In genomic region chr11:89235976-89236375, GRCh38 we compare ENCODE assay signal across 39 cellular contexts. TPM values are rescaled to one million over a fixed set of nuclear protein-coding genes. Genes with fewer than 3 reads are reported as not detected.
"Had no signal": no experiment of that assay in that cellular context is flagged by ENCODE, and none has a peak within 500 bp of the region (broad histone marks: within the 10 kb centered on the region; RNA-seq: fewer than 3 reads in every experiment).

No MANE protein-coding gene starts in this region.

- H3K27me3 Mint-ChIP-seq: activated CD4-positive, alpha-beta memory T cell treated with anti-CD3 and anti-CD28 coated beads, Interleukin-2, amount 10 ng/mL, durations not matched to agents 7 days and 5 days; activated CD4-positive, alpha-beta T cell treated with anti-CD3 and anti-CD28 coated beads for 36 hours; activated CD4-positive, alpha-beta T cell treated with anti-CD3 and anti-CD28 coated beads, Interleukin-2, amount 10 ng/mL, durations not matched to agents 24 days and 14 days; activated naive CD8-positive, alpha-beta T cell; activated T-cell treated with anti-CD3 and anti-CD28 coated beads, Interleukin-2, amount 50 U/mL, for 24 hours; activated T-helper 17 cell treated with anti-CD3 and anti-CD28 coated beads, Interleukin-2, amount 50 U/mL, for 72 hours; T-cell had no signal

- H3K9me3 Mint-ChIP-seq: activated CD4-positive, alpha-beta memory T cell treated with anti-CD3 and anti-CD28 coated beads, Interleukin-2, amount 10 ng/mL, durations not matched to agents 7 days and 5 days; activated CD4-positive, alpha-beta T cell treated with anti-CD3 and anti-CD28 coated beads, Interleukin-2, amount 10 ng/mL, durations not matched to agents 24 days and 14 days; activated T-cell treated with anti-CD3 and anti-CD28 coated beads, Interleukin-2, amount 50 U/mL, for 24 hours; activated T-helper 17 cell treated with anti-CD3 and anti-CD28 coated beads, Interleukin-2, amount 50 U/mL, for 72 hours; T-helper 1 cell treated with Interleukin-12 subunit alpha and Interleukin-12 subunit beta and Interleukin-4 antibody, amounts not matched to agents 30 μg/mL and 1 μg/mL, for 36 hours had no signal

- H3K4me3 ChIP-seq: body of pancreas, colonic mucosa, esophagus squamous epithelium, heart left ventricle had no signal

- H3K27me3 ChIP-seq: body of pancreas, colonic mucosa, esophagus squamous epithelium, heart left ventricle had no signal

- H3K4me3 Mint-ChIP-seq: activated CD4-positive, alpha-beta memory T cell treated with anti-CD3 and anti-CD28 coated beads, Interleukin-2, amount 10 ng/mL, durations not matched to agents 7 days and 5 days; activated CD4-positive, alpha-beta T cell treated with anti-CD3 and anti-CD28 coated beads for 36 hours; activated CD4-positive, alpha-beta T cell treated with anti-CD3 and anti-CD28 coated beads, Interleukin-2, amount 10 ng/mL, durations not matched to agents 24 days and 14 days; activated naive CD8-positive, alpha-beta T cell; activated T-cell treated with anti-CD3 and anti-CD28 coated beads, Interleukin-2, amount 50 U/mL, for 24 hours; activated T-cell treated with anti-CD3 and anti-CD28 coated beads, Interleukin-2, amount 50 U/mL, for 72 hours; activated T-helper 17 cell treated with anti-CD3 and anti-CD28 coated beads, Interleukin-2, amount 50 U/mL, for 72 hours; T-cell; T-helper 1 cell treated with Interleukin-12 subunit alpha and Interleukin-12 subunit beta and Interleukin-4 antibody, amounts not matched to agents 30 μg/mL and 1 μg/mL, for 36 hours had no signal

- H3K27ac ChIP-seq: body of pancreas, colonic mucosa, epithelial cell of prostate, esophagus squamous epithelium, heart left ventricle had no signal

- DNase-seq: activated CD4-positive, alpha-beta memory T cell treated with anti-CD3 and anti-CD28 coated beads, Interleukin-2, amount 10 ng/mL, durations not matched to agents 7 days and 5 days; activated CD4-positive, alpha-beta T cell treated with anti-CD3 and anti-CD28 coated beads for 36 hours; activated CD4-positive, alpha-beta T cell treated with anti-CD3 and anti-CD28 coated beads, Interleukin-2, amount 10 ng/mL, durations not matched to agents 24 days and 14 days; activated CD4-positive, CD25-positive, alpha-beta regulatory T cell; activated CD4-positive, CD25-positive, alpha-beta regulatory T cell treated with anti-CD3 and anti-CD28 coated beads, Interleukin-2, amount 50 U/mL, for 72 hours; activated CD8-positive, alpha-beta memory T cell treated with anti-CD3 and anti-CD28 coated beads, Interleukin-2, amount 50 U/mL, for 48 hours; activated effector memory CD4-positive, alpha-beta T cell treated with Interleukin-2 at 50 U/mL for 16 hours; activated gamma-delta T cell treated with Interleukin-2 at 50 U/mL for 16 hours; activated naive CD4-positive, alpha-beta T cell treated with anti-CD3 and anti-CD28 coated beads, Interleukin-2, amount 50 U/mL, for 16 hours; activated naive CD4-positive, alpha-beta T cell treated with Interleukin-2 at 50 U/mL for 16 hours; activated T-cell treated with anti-CD3 and anti-CD28 coated beads for 4 hours; activated T-cell treated with anti-CD3 and anti-CD28 coated beads, Interleukin-2, amount 50 U/mL, for 24 hours; activated T-cell treated with anti-CD3 and anti-CD28 coated beads, Interleukin-2, amount 50 U/mL, for 72 hours; amniotic stem cell; anterior cingulate cortex; body of pancreas; caudate nucleus; colonic mucosa; effector CD8-positive, alpha-beta T cell; esophagus squamous epithelium; foreskin melanocyte; glutamatergic neuron; heart left ventricle; SW 1271; T-cell; T1000 had no signal

- H3K36me3 ChIP-seq: colonic mucosa, esophagus squamous epithelium, heart left ventricle had no signal

- H3K4me1 Mint-ChIP-seq: activated CD4-positive, alpha-beta memory T cell treated with anti-CD3 and anti-CD28 coated beads, Interleukin-2, amount 10 ng/mL, durations not matched to agents 7 days and 5 days; activated CD4-positive, alpha-beta T cell treated with anti-CD3 and anti-CD28 coated beads for 36 hours; activated CD4-positive, alpha-beta T cell treated with anti-CD3 and anti-CD28 coated beads, Interleukin-2, amount 10 ng/mL, durations not matched to agents 24 days and 14 days; activated T-helper 17 cell treated with anti-CD3 and anti-CD28 coated beads, Interleukin-2, amount 50 U/mL, for 72 hours; T-cell had no signal

- H3K4me1 ChIP-seq: body of pancreas, colonic mucosa, esophagus squamous epithelium, heart left ventricle had no signal

- H3K9me3 ChIP-seq: body of pancreas, colonic mucosa, esophagus squamous epithelium had no signal

- FAIRE-seq: endometrium, endothelial cell of umbilical vein had no signal

- H3K27ac Mint-ChIP-seq: activated CD4-positive, alpha-beta memory T cell treated with anti-CD3 and anti-CD28 coated beads, Interleukin-2, amount 10 ng/mL, durations not matched to agents 7 days and 5 days; activated CD4-positive, alpha-beta T cell treated with anti-CD3 and anti-CD28 coated beads for 36 hours; activated CD4-positive, alpha-beta T cell treated with anti-CD3 and anti-CD28 coated beads, Interleukin-2, amount 10 ng/mL, durations not matched to agents 24 days and 14 days; activated naive CD8-positive, alpha-beta T cell; activated T-cell treated with anti-CD3 and anti-CD28 coated beads, Interleukin-2, amount 50 U/mL, for 24 hours; activated T-cell treated with anti-CD3 and anti-CD28 coated beads, Interleukin-2, amount 50 U/mL, for 72 hours; activated T-helper 17 cell treated with anti-CD3 and anti-CD28 coated beads, Interleukin-2, amount 50 U/mL, for 72 hours; T-cell; T-helper 1 cell treated with Interleukin-12 subunit alpha and Interleukin-12 subunit beta and Interleukin-4 antibody, amounts not matched to agents 30 μg/mL and 1 μg/mL, for 36 hours had no signal

- H3K36me3 Mint-ChIP-seq: activated naive CD8-positive, alpha-beta T cell; T-cell had no signal

- ATAC-seq: activated CD4-positive, alpha-beta T cell treated with anti-CD3 and anti-CD28 coated beads for 36 hours; activated T-cell treated with anti-CD3 and anti-CD28 coated beads, Interleukin-2, amount 50 U/mL, for 72 hours; activated T-helper 17 cell treated with anti-CD3 and anti-CD28 coated beads, Interleukin-2, amount 50 U/mL, for 72 hours; body of pancreas; heart left ventricle; T-cell had no signal

RNA-seq across cellular contexts. Expression of gene TYR, which starts 58.3 kb away (rescaled TPM):
- total RNA-seq: activated CD4-positive, alpha-beta memory T cell treated with anti-CD3 and anti-CD28 coated beads, Interleukin-2, amount 10 ng/mL, durations not matched to agents 7 days and 5 days; activated CD4-positive, alpha-beta T cell treated with anti-CD3 and anti-CD28 coated beads for 36 hours; activated CD4-positive, alpha-beta T cell treated with anti-CD3 and anti-CD28 coated beads, Interleukin-2, amount 10 ng/mL, durations not matched to agents 24 days and 14 days; activated T-cell treated with anti-CD3 and anti-CD28 coated beads, Interleukin-2, amount 50 U/mL, for 72 hours; activated T-helper 17 cell treated with anti-CD3 and anti-CD28 coated beads, Interleukin-2, amount 50 U/mL, for 72 hours; body of pancreas; chondrocyte; colonic mucosa; dermis microvascular lymphatic vessel endothelial cell; endothelial cell of umbilical vein; esophagus squamous epithelium; fibroblast of lung; fibroblast of villous mesenchyme; heart left ventricle; T-cell; T-helper 2 cell treated with Interferon-gamma antibody and Interleukin-4, amounts not matched to agents 100 ng/mL and 5 ng/mL, for 36 hours had no signal
- polyA plus RNA-seq: adipose tissue, endothelial cell of umbilical vein, esophagus, fibroblast of lung, heart left ventricle had no signal
